ENCODE assay signal across 8 cellular contexts in genomic region chr6:159169193-159169555, GRCh38. TPM values are rescaled to one million over a fixed set of nuclear protein-coding genes. Genes with fewer than 3 reads are reported as not detected.
DNase-seq lines count a peak whose midpoint lies in the region; ATAC-seq and TF ChIP-seq lines count a peak whose summit lies in the region.

FNDC1 (plus strand) TSS chr6:159169400; CDS start chr6:159169597, 197 bp downstream.

- H3K9me3 Mint-ChIP-seq in activated CD4-positive, alpha-beta T cell treated with anti-CD3 and anti-CD28 coated beads, Interleukin-2, amount 10 ng/mL, durations not matched to agents 24 days and 14 days, result no peaks in the 10 kb centered on the region

- peak within 1 kb of the TSS; percentile 67 for H3K4me3 Mint-ChIP-seq in activated CD4-positive, alpha-beta T cell treated with anti-CD3 and anti-CD28 coated beads, Interleukin-2, amount 10 ng/mL, durations not matched to agents 24 days and 14 days

- H3K36me3 ChIP-seq in esophagus muscularis mucosa (no peaks in the 10 kb centered on the region), neuron (ENCODE audit: insufficient read depth, low read length) (no peaks in the 10 kb centered on the region)

- peaks cover 14% of the 10 kb centered on the region for H3K4me1 Mint-ChIP-seq in activated CD4-positive, alpha-beta T cell treated with anti-CD3 and anti-CD28 coated beads, Interleukin-2, amount 10 ng/mL, durations not matched to agents 24 days and 14 days

- peak; percentile 85 for DNase-seq in activated CD4-positive, alpha-beta T cell treated with anti-CD3 and anti-CD28 coated beads, Interleukin-2, amount 10 ng/mL, durations not matched to agents 24 days and 14 days
- DNase-seq in esophagus muscularis mucosa (ENCODE audit: extremely low spot score), result no peak
- no peak for DNase-seq in H4 (ENCODE audit: low spot score)
- no peak for DNase-seq in inferior parietal cortex (ENCODE audit: extremely low spot score)

- H3K27ac Mint-ChIP-seq in activated CD4-positive, alpha-beta T cell treated with anti-CD3 and anti-CD28 coated beads, Interleukin-2, amount 10 ng/mL, durations not matched to agents 24 days and 14 days, result no peak within 1 kb of the TSS

- H3K4me1 ChIP-seq in esophagus muscularis mucosa (peaks cover 11 to 39% (median 32%) of the 10 kb centered on the region in 4 donors), neuron (ENCODE audit: insufficient read depth, low read length) (no peaks in the 10 kb centered on the region)

- WGBS in esophagus muscularis mucosa, result no CpG with 5 or more reads among the region's 59 CpGs

- ATAC-seq in HG03025 (IDR thresholded peaks at IDR 0.05; ENCODE audit: low FRiP score, unreplicated experiment) (peak; percentile 77), GM21825 (IDR thresholded peaks at IDR 0.05; ENCODE audit: unreplicated experiment) (no peak)

- no peak for TF ChIP-seq EP300 in esophagus muscularis mucosa (IDR thresholded peaks at IDR 0.05)

- H2AFZ ChIP-seq in neuron (ENCODE audit: low read depth, low read length), result peak within 1 kb of the TSS; percentile 26

- no peak for TF ChIP-seq POLR2A in esophagus muscularis mucosa (IDR thresholded peaks at IDR 0.05; ENCODE audit: low read depth)

- intact Hi-C loops in activated CD4-positive, alpha-beta T cell treated with anti-CD3 and anti-CD28 coated beads, Interleukin-2, amount 10 ng/mL, durations not matched to agents 24 days and 14 days (cut with micrococcal nuclease), result no loop called here
- intact Hi-C loops in esophagus muscularis mucosa (cut with DNase I), result no loop called here

- H3K4me3 ChIP-seq in GM12875 (ENCODE audit: low read depth, low read length), result no peak within 1 kb of the TSS
- peak within 1 kb of the TSS; percentile 47 to 61 (median 58) for H3K4me3 ChIP-seq in esophagus muscularis mucosa
- no peak within 1 kb of the TSS for H3K4me3 ChIP-seq in neuron (ENCODE audit: low read length)

- H3K36me3 Mint-ChIP-seq in activated CD4-positive, alpha-beta T cell treated with anti-CD3 and anti-CD28 coated beads, Interleukin-2, amount 10 ng/mL, durations not matched to agents 24 days and 14 days (ENCODE audit: low read depth), result no peaks in the 10 kb centered on the region

- H3K9me3 ChIP-seq in esophagus muscularis mucosa (no peaks in the 10 kb centered on the region), neuron (ENCODE audit: low read length) (peaks cover 2% of the 10 kb centered on the region)

- peaks cover 0 to 70% (median 2%) of the 10 kb centered on the region in 4 donors for H3K27me3 ChIP-seq in esophagus muscularis mucosa
- H3K27me3 ChIP-seq in neuron (ENCODE audit: insufficient read depth, low read length), result peaks cover 83% of the 10 kb centered on the region

- H3K27me3 Mint-ChIP-seq in activated CD4-positive, alpha-beta T cell treated with anti-CD3 and anti-CD28 coated beads, Interleukin-2, amount 10 ng/mL, durations not matched to agents 24 days and 14 days, result peaks cover 85% of the 10 kb centered on the region

- TF ChIP-seq CTCF in GM12875 (IDR thresholded peaks at IDR 0.05; ENCODE audit: borderline replicate concordance, insufficient read depth, low read depth, low read length) (peak; percentile 59), esophagus muscularis mucosa (IDR thresholded peaks at IDR 0.05) (peak in 2 of 3 experiments; percentile 45 to 48)

- H3K27ac ChIP-seq in esophagus muscularis mucosa (replicated peaks in 1 of 4), result peak within 1 kb of the TSS in 2 of 4 donors; percentile 63 to 67

RNA-seq across cellular contexts. Expression of gene FNDC1, which starts in this region (rescaled TPM):
- not detected in 2 replicates for total RNA-seq in activated CD4-positive, alpha-beta T cell treated with anti-CD3 and anti-CD28 coated beads, Interleukin-2, amount 10 ng/mL, durations not matched to agents 24 days and 14 days
- 10 to 100 TPM in 1 of 4 donors, 1 to 10 TPM in 2, under 1 TPM in 1; 0.84 to 11.2 (median 2.7) TPM for total RNA-seq in esophagus muscularis mucosa
- total RNA-seq in H4 (2014; rRNA removed; shearing (Covaris generic)), result 0.04 and 0.31 TPM in 2 replicates

Comparison
In these comparisons a context has a peak if more than half of its experiments do, and no peak if none do; other contexts are left out.
1. Peak in DNase-seq in activated CD4-positive, alpha-beta T cell treated with anti-CD3 and anti-CD28 coated beads, Interleukin-2, amount 10 ng/mL, durations not matched to agents 24 days and 14 days; RNA of the gene not detected or under 1 TPM.
2. H3K4me3 ChIP-seq: peak in esophagus muscularis mucosa (4 of 4); none in GM12875 (single experiment) and neuron (single experiment).